8 cellular contexts compared by ENCODE assay signal in genomic region chr10:130109796-130110235, GRCh38. TPM values are rescaled to one million over a fixed set of nuclear protein-coding genes. Genes with fewer than 3 reads are reported as not detected.
A peak's percentile ranks its signal among the peaks of the same experiment; 100 is the strongest.
DNase-seq lines count a peak whose midpoint lies in the region; TF ChIP-seq lines count a peak whose summit lies in the region.

No MANE protein-coding gene starts in this region.

- peak overlapping the region; percentile 74 for H3K4me3 ChIP-seq in neuron (ENCODE audit: low read length)

- no peaks in the 10 kb centered on the region for H3K36me3 ChIP-seq in neuron (ENCODE audit: insufficient read depth, low read length)

- peak overlapping the region; percentile 99 for H3K27ac Mint-ChIP-seq in activated naive CD4-positive, alpha-beta T cell treated with anti-CD3 and anti-CD28 coated beads for 36 hours

- no peaks in the 10 kb centered on the region for H3K9me3 Mint-ChIP-seq in activated naive CD4-positive, alpha-beta T cell treated with anti-CD3 and anti-CD28 coated beads for 36 hours

- POLR2A ChIA-PET in RWPE1 (lab: Yijun Ruan, JAX; ENCODE audit: low non-redundant PET) = interaction anchor here (0.6 to 2.5 kb wide), 8 partner anchors 18 to 1747 kb away, joined by 3 to 42 read pairs (median 4); partner anchors contain the start of gene GLRX3

- H3K36me3 Mint-ChIP-seq in activated naive CD4-positive, alpha-beta T cell treated with anti-CD3 and anti-CD28 coated beads for 36 hours (ENCODE audit: low read depth) = peaks cover 9% of the 10 kb centered on the region

- H3K27ac ChIP-seq in RWPE1 = peak overlapping the region; percentile 88
- peak overlapping the region; percentile 75 for H3K27ac ChIP-seq in temporal lobe (ENCODE audit: low read depth, low read length)

- intact Hi-C loops in activated naive CD4-positive, alpha-beta T cell treated with anti-CD3 and anti-CD28 coated beads for 36 hours (cut with micrococcal nuclease) = loop anchor here (2.0 kb wide), 4 partner anchors 69 to 1791 kb away; partner anchors contain the start of gene PPP2R2D

- H3K9me3 ChIP-seq in neuron (ENCODE audit: low read length) = no peaks in the 10 kb centered on the region

- no peaks in the 10 kb centered on the region for H3K27me3 ChIP-seq in neuron (ENCODE audit: insufficient read depth, low read length)

- CTCF ChIA-PET in RWPE1 (lab: Yijun Ruan, JAX) = interaction anchor here (0.5 to 2.2 kb wide), 23 partner anchors 11 to 1891 kb away, joined by 3 to 8 read pairs (median 4); partner anchors contain the start of gene GLRX3
- CTCF ChIA-PET in activated naive CD4-positive, alpha-beta T cell treated with anti-CD3 and anti-CD28 coated beads for 36 hours (lab: Charles Lee) = interaction anchor here (0.6 to 2.9 kb wide), 13 partner anchors 12 to 1074 kb away, joined by 3 to 21 read pairs (median 4); partner anchors contain the start of gene GLRX3

- H3K27me3 Mint-ChIP-seq in activated naive CD4-positive, alpha-beta T cell treated with anti-CD3 and anti-CD28 coated beads for 36 hours (ENCODE audit: low read depth) = no peaks in the 10 kb centered on the region

- H3K4me1 ChIP-seq in neuron (ENCODE audit: insufficient read depth, low read length) = peaks cover 8% of the 10 kb centered on the region

- DNase-seq in EH (ENCODE audit: low read depth) = peak; percentile 86
- peak; percentile 84 to 94 for DNase-seq in Kasumi-1 (lab: John Stamatoyannopoulos, UW)
- peak; percentile 60 for DNase-seq in RWPE1 (ENCODE audit: low spot score)
- peak; percentile 82 for DNase-seq in activated naive CD4-positive, alpha-beta T cell treated with anti-CD3 and anti-CD28 coated beads for 36 hours
- DNase-seq in foreskin melanocyte = peak; percentile 79
- no peak for DNase-seq in COR-L47 (lab: John Stamatoyannopoulos, UW)

- peak overlapping the region; percentile 74 for H2AFZ ChIP-seq in neuron (ENCODE audit: low read depth, low read length)

- H3K4me1 Mint-ChIP-seq in activated naive CD4-positive, alpha-beta T cell treated with anti-CD3 and anti-CD28 coated beads for 36 hours (ENCODE audit: low read depth) = peaks cover 45% of the 10 kb centered on the region

- peak; percentile 83 for TF ChIP-seq CTCF in RWPE1 (conservative IDR thresholded peaks at IDR 0.05; ENCODE audit: low read depth)

- peak overlapping the region; percentile 83 for H3K4me3 Mint-ChIP-seq in activated naive CD4-positive, alpha-beta T cell treated with anti-CD3 and anti-CD28 coated beads for 36 hours

RNA-seq across cellular contexts. Expression of gene C10orf143, which starts 0.8 kb away (rescaled TPM):
- total RNA-seq in activated naive CD4-positive, alpha-beta T cell treated with anti-CD3 and anti-CD28 coated beads for 36 hours = 1 to 10 TPM; 3.3 to 3.5 TPM
- 0.25 TPM for total RNA-seq in temporal lobe

RNA-seq across cellular contexts. Expression of gene GLRX3, which starts 26.4 kb away (rescaled TPM):
- total RNA-seq in activated naive CD4-positive, alpha-beta T cell treated with anti-CD3 and anti-CD28 coated beads for 36 hours = 10 to 100 TPM; 86.2 to 86.5 TPM
- 47.0 TPM for total RNA-seq in temporal lobe
